Comparison of ENCODE assay signal across 1 cellular context in genomic region chr3:155664922-155665695, GRCh38.
TF ChIP-seq lines count a peak whose summit lies in the region.

No MANE protein-coding gene starts in this region.

TF ChIP-seq in HepG2, 621 proteins besides CTCF, POLR2A, EP300 and RAD21 (continued from another document):
- TF ChIP-seq SMARCE1 (IDR thresholded peaks at IDR 0.05; ENCODE audit: borderline replicate concordance) (no peak), TCF7 (IDR thresholded peaks at IDR 0.05; ENCODE audit: low read depth) (peak; percentile 28; the same call in 1 of the 2 replicates), ZNF598 (CRISPR knock-in tag; IDR thresholded peaks at IDR 0.05; ENCODE audit: borderline replicate concordance) (no peak), ZNF101 (CRISPR knock-in tag; IDR thresholded peaks at IDR 0.05; ENCODE audit: borderline replicate concordance, low read depth) (no peak), NONO (IDR thresholded peaks at IDR 0.05) (no peak), NONO (CRISPR knock-in tag; conservative IDR thresholded peaks at IDR 0.05) (no peak), POLR2G (IDR thresholded peaks at IDR 0.05; ENCODE audit: low read depth, low read length) (no peak), DMAP1 (CRISPR knock-in tag; IDR thresholded peaks at IDR 0.05) (no peak), ZNF362 (CRISPR knock-in tag; IDR thresholded peaks at IDR 0.05; ENCODE audit: borderline replicate concordance) (peak; percentile 18; the same call in 1 of the 2 replicates), FLYWCH1 (CRISPR knock-in tag; IDR thresholded peaks at IDR 0.05) (no peak), ZNF644 (CRISPR knock-in tag; IDR thresholded peaks at IDR 0.05; ENCODE audit: low read depth) (peak; percentile 36; the same call in 1 of the 2 replicates), IKZF4 (CRISPR knock-in tag; IDR thresholded peaks at IDR 0.05; ENCODE audit: borderline replicate concordance, low read depth, not compliant biosample characterization) (no peak), BCLAF1 (IDR thresholded peaks at IDR 0.05) (no peak), ONECUT2 (CRISPR knock-in tag; IDR thresholded peaks at IDR 0.05) (no peak), ZBTB4 (CRISPR knock-in tag; IDR thresholded peaks at IDR 0.05; ENCODE audit: borderline replicate concordance) (no peak), DRAP1 (CRISPR knock-in tag; IDR thresholded peaks at IDR 0.05) (peak; percentile 43; the same call in 1 of the 2 replicates), HNRNPK (IDR thresholded peaks at IDR 0.05; ENCODE audit: low read depth, low read length, poor library complexity, severe bottlenecking) (no peak), BORCS8-MEF2B (CRISPR knock-in tag; IDR thresholded peaks at IDR 0.05) (no peak), ZC3H13 (CRISPR knock-in tag; IDR thresholded peaks at IDR 0.05) (no peak), ZSCAN9 (CRISPR knock-in tag; IDR thresholded peaks at IDR 0.05; ENCODE audit: borderline replicate concordance) (0 out of 2 replicates have a peak, but pooled peaks have one; percentile 63), ELK4 (CRISPR knock-in tag; IDR thresholded peaks at IDR 0.05; ENCODE audit: borderline replicate concordance) (no peak), ZNF672 (CRISPR knock-in tag; IDR thresholded peaks at IDR 0.05) (no peak), TCF12 (IDR thresholded peaks at IDR 0.05) (no peak), TCF12 (CRISPR knock-in tag; IDR thresholded peaks at IDR 0.05) (no peak), TEAD2 (CRISPR knock-in tag; IDR thresholded peaks at IDR 0.05) (no peak), FOXO4 (CRISPR knock-in tag; conservative IDR thresholded peaks at IDR 0.05) (no peak), DR1 (CRISPR knock-in tag; IDR thresholded peaks at IDR 0.05) (no peak), ZNF761 (CRISPR knock-in tag; conservative IDR thresholded peaks at IDR 0.05) (0 out of 2 replicates have a peak, but pooled peaks have one; percentile 48), ZNF609 (CRISPR knock-in tag; IDR thresholded peaks at IDR 0.05; ENCODE audit: borderline replicate concordance) (no peak), KLF16 (CRISPR knock-in tag; IDR thresholded peaks at IDR 0.05) (no peak), MEF2D (CRISPR knock-in tag; IDR thresholded peaks at IDR 0.05) (no peak), ZNF33B (CRISPR knock-in tag; IDR thresholded peaks at IDR 0.05) (no peak), ZNF331 (CRISPR knock-in tag; IDR thresholded peaks at IDR 0.05) (peak; percentile 34; the same call in 1 of the 2 replicates)
